19 cellular contexts compared by ENCODE assay signal in the genomic region with DNA sequence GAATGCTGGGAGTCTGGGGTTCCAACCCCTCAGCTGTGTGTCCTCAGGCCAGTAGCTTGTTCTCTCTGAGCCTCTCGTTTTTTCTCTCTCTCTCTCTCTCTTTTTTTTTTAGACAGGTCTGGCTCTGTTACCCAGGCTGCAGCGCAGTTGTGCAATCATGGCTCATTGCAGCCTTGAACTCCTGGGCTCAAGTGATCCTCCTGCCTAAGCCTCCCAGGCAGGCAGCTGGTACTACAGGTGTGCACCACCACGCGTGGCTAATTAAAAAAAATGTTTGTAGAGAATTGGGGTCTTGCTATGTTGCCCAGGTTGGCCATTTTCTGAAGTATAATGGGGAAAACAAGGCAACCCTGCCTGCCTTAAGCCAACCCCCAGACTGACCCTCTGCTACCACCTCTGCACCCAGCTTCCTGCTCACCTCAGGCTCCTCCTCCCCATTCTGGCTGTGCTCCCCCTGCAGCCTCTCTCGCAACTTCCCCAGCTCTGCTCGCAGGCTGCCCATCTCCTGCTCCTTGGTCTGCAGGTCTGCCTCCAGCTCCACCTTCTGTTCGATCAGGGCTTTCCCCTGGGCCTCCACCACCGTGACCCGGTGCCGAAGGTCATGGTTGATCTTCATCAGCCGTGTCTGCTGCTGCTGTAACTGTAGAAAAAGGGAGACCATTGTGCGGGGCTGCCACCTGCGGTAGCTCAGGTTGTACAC. TPM values are rescaled to one million over a fixed set of nuclear protein-coding genes. Genes with fewer than 3 reads are reported as not detected.
A peak's percentile ranks its signal among the peaks of the same experiment; 100 is the strongest.
DNase-seq lines count a peak whose midpoint lies in the region; ATAC-seq, FAIRE-seq and TF ChIP-seq lines count a peak whose summit lies in the region.
"Had no signal": no experiment of that assay in that cellular context is flagged by ENCODE, and none has a peak within 500 bp of the region (broad histone marks: within the 10 kb centered on the region; RNA-seq: fewer than 3 reads in every experiment).

No MANE protein-coding gene starts in this region.

- peak overlapping the region; percentile 30 for H3K4me3 Mint-ChIP-seq in activated naive CD8-positive, alpha-beta T cell treated with anti-CD3 and anti-CD28 coated beads for 36 hours
- no peak overlapping the region for H3K4me3 Mint-ChIP-seq in activated naive CD8-positive, alpha-beta T cell treated with anti-CD3 and anti-CD28 coated beads, Interleukin-2, amount 50 U/mL, for 24 hours
- H3K4me3 Mint-ChIP-seq: B cell; CD4-positive, alpha-beta memory T cell had no signal

- no peaks in the 10 kb centered on the region for H3K27me3 ChIP-seq in K562 (ENCODE audit: control insufficient read depth in 2 of 2, insufficient read depth in 2 of 2, low read length in 2 of 2)

- DNase-seq in activated naive CD8-positive, alpha-beta T cell treated with anti-CD3 and anti-CD28 coated beads for 36 hours = no peak
- DNase-seq in activated naive CD8-positive, alpha-beta T cell treated with anti-CD3 and anti-CD28 coated beads, Interleukin-2, amount 50 U/mL, for 24 hours = no peak
- DNase-seq in K562 (ENCODE audit: extremely low read depth in 1 of 4, low spot score in 3 of 4) = no peak
- no peak for DNase-seq in effector CD4-positive, alpha-beta T cell
- no peak for DNase-seq in stimulated activated CD4-positive, alpha-beta T cell treated with anti-CD3 and anti-CD28 coated beads, Interleukin-4, amount 100 ng/mL, for 1 hour
- DNase-seq: CD4-positive, alpha-beta memory T cell; DND-41; HCEC 1CT; KBM-7; NCI-H1105 treated with DMSO at 0.1 percent for 48 hours; NCI-H187; NCI-H446; NCI-H748 treated with DMSO at 0.1 percent for 48 hours; SHP77 had no signal

- FAIRE-seq in K562 (lab: Jason Lieb, UNC) = no peak
- FAIRE-seq: RCC 7860 had no signal

- TF ChIP-seq CTCF in HEK293 (tag by site-specific recombination; IDR thresholded peaks at IDR 0.05) = no peak
- TF ChIP-seq CTCF in K562 (IDR thresholded peaks at IDR 0.05 in 2 of 3, conservative IDR thresholded peaks at IDR 0.05 in 1 of 3; ENCODE audit: insufficient read depth in 2 of 3, low read depth in 1 of 3, low read length in 3 of 3) = no peak

- no peaks in the 10 kb centered on the region for H3K9me3 Mint-ChIP-seq in activated naive CD8-positive, alpha-beta T cell treated with anti-CD3 and anti-CD28 coated beads for 36 hours
- H3K9me3 Mint-ChIP-seq in activated naive CD8-positive, alpha-beta T cell treated with anti-CD3 and anti-CD28 coated beads, Interleukin-2, amount 50 U/mL, for 24 hours = no peaks in the 10 kb centered on the region
- H3K9me3 Mint-ChIP-seq: CD4-positive, alpha-beta memory T cell had no signal

- no TSS peak for BruUV-seq in K562 (replicated peaks; lab: Mats Ljungman, UMichigan)

- no peak for TF ChIP-seq POLR2A in K562 (conservative IDR thresholded peaks at IDR 0.05)

- no peaks in the 10 kb centered on the region for H3K4me1 ChIP-seq in HEK293 (ENCODE audit: control insufficient read depth, insufficient read depth, low read length)
- H3K4me1 ChIP-seq in K562 (replicated peaks in 1 of 2; ENCODE audit: control insufficient read depth in 2 of 2, insufficient read depth in 2 of 2, low read length in 2 of 2) = peaks cover 2 to 16% of the 10 kb centered on the region in 2 experiments; a peak in 4 of 5 replicates

- intact Hi-C loops in K562 (cut with micrococcal nuclease) = no loop called here

- H3K27me3 Mint-ChIP-seq in activated naive CD8-positive, alpha-beta T cell treated with anti-CD3 and anti-CD28 coated beads for 36 hours = no peaks in the 10 kb centered on the region
- H3K27me3 Mint-ChIP-seq in activated naive CD8-positive, alpha-beta T cell treated with anti-CD3 and anti-CD28 coated beads, Interleukin-2, amount 50 U/mL, for 24 hours = no peaks in the 10 kb centered on the region
- H3K27me3 Mint-ChIP-seq: B cell; CD4-positive, alpha-beta memory T cell had no signal

- no peak overlapping the region for H3K4me2 ChIP-seq in K562 (ENCODE audit: insufficient read depth, low read length)

- peaks cover 3% of the 10 kb centered on the region for H3K36me3 Mint-ChIP-seq in activated naive CD8-positive, alpha-beta T cell treated with anti-CD3 and anti-CD28 coated beads for 36 hours
- no peaks in the 10 kb centered on the region for H3K36me3 Mint-ChIP-seq in activated naive CD8-positive, alpha-beta T cell treated with anti-CD3 and anti-CD28 coated beads, Interleukin-2, amount 50 U/mL, for 24 hours (ENCODE audit: low read depth)

- in situ Hi-C loops in K562 (cut with MboI) = no loop called here

- H3K27ac ChIP-seq in HEK293 (ENCODE audit: extremely low read depth, low read depth, low read length) = no peak overlapping the region
- no peak overlapping the region for H3K27ac ChIP-seq in K562 (ENCODE audit: extremely low read depth, low read depth, low read length)

- H3K9me3 ChIP-seq in HEK293 (ENCODE audit: control insufficient read depth, insufficient read depth, low read depth, low read length) (no peaks in the 10 kb centered on the region), K562 (replicated peaks; ENCODE audit: control insufficient read depth, insufficient read depth, low read depth, low read length) (no peaks in the 10 kb centered on the region)

- H3K36me3 ChIP-seq in HEK293 (ENCODE audit: control insufficient read depth in 2 of 2, insufficient read depth in 1 of 2, low read length in 2 of 2) (peaks cover 0 to 40% of the 10 kb centered on the region in 2 experiments; a peak in 2 of 3 replicates), K562 (ENCODE audit: control insufficient read depth, insufficient read depth, low read length) (peaks cover 23% of the 10 kb centered on the region; the same call in 2 of the 3 replicates)

- H3K27ac Mint-ChIP-seq in activated naive CD8-positive, alpha-beta T cell treated with anti-CD3 and anti-CD28 coated beads for 36 hours = no peak overlapping the region
- H3K27ac Mint-ChIP-seq in activated naive CD8-positive, alpha-beta T cell treated with anti-CD3 and anti-CD28 coated beads, Interleukin-2, amount 50 U/mL, for 24 hours = no peak overlapping the region
- H3K27ac Mint-ChIP-seq: B cell; CD4-positive, alpha-beta memory T cell had no signal

- POLR2A ChIA-PET in HEK293 (lab: Yijun Ruan, JAX) = no interaction called here
- POLR2A ChIA-PET in K562 (lab: Yijun Ruan, JAX) = interaction anchor here (0.6 to 1.4 kb wide), 4 partner anchors 8 to 39 kb away, joined by 3 to 5 read pairs (median 4); no protein-coding TSS in a partner anchor

- no peak overlapping the region for H2AFZ ChIP-seq in K562 (ENCODE audit: low read depth, low read length)

- H4K20me1 ChIP-seq in K562 (replicated peaks; ENCODE audit: control insufficient read depth, insufficient read depth, low read length) = no peaks in the 10 kb centered on the region

- CTCF ChIA-PET in HEK293 (lab: Yijun Ruan, JAX) = interaction anchor here (0.9 kb wide), 1 partner anchor 16 kb away, joined by 3 read pairs; no protein-coding TSS in a partner anchor
- CTCF ChIA-PET in K562 (lab: Yijun Ruan, JAX; ENCODE audit: low intra/inter-chr PET ratio) = no interaction called here

- no peaks in the 10 kb centered on the region for H3K4me1 Mint-ChIP-seq in activated naive CD8-positive, alpha-beta T cell treated with anti-CD3 and anti-CD28 coated beads for 36 hours
- no peaks in the 10 kb centered on the region for H3K4me1 Mint-ChIP-seq in activated naive CD8-positive, alpha-beta T cell treated with anti-CD3 and anti-CD28 coated beads, Interleukin-2, amount 50 U/mL, for 24 hours
- H3K4me1 Mint-ChIP-seq: B cell had no signal

- no peak overlapping the region for H3K4me3 ChIP-seq in HEK293 (ENCODE audit: low read depth, low read length)
- H3K4me3 ChIP-seq in K562 = no peak overlapping the region

- no peak for TF ChIP-seq RAD21 in K562 (CRISPR knock-in tag; conservative IDR thresholded peaks at IDR 0.05 in 1 of 2, IDR thresholded peaks at IDR 0.05 in 1 of 2)

- no peak for ATAC-seq in activated naive CD8-positive, alpha-beta T cell treated with anti-CD3 and anti-CD28 coated beads, Interleukin-2, amount 50 U/mL, for 24 hours
- no peak for ATAC-seq in K562
- ATAC-seq in GM21825 (IDR thresholded peaks at IDR 0.05; ENCODE audit: unreplicated experiment) = no peak
- ATAC-seq: SK-N-SH treated with all-trans-retinoic acid at 6 μM for 48 hours had no signal

- no peak for TF ChIP-seq EP300 in K562 (IDR thresholded peaks at IDR 0.05; ENCODE audit: low read length)

- H3K9me1 ChIP-seq in K562 (ENCODE audit: control insufficient read depth, insufficient read depth, low read length) = no peaks in the 10 kb centered on the region

- no peaks in the 10 kb centered on the region for H3K79me2 ChIP-seq in K562 (ENCODE audit: control insufficient read depth, insufficient read depth, low read length)

- no peak overlapping the region for H3K9ac ChIP-seq in K562 (ENCODE audit: insufficient read depth in 1 of 2, low read depth in 2 of 2, low read length in 2 of 2)

- 86% methylated on average over 13 of the region's 13 CpGs for WGBS in K562 (ENCODE audit: insufficient coverage, low coverage, missing lambda C conversion rate)

RNA-seq across cellular contexts. Expression of a gene that starts 35.2 kb away (rescaled TPM):
- total RNA-seq in activated naive CD8-positive, alpha-beta T cell treated with anti-CD3 and anti-CD28 coated beads for 36 hours = 1 to 10 TPM; 1.4 to 1.6 TPM
- 26.0 and 37.1 TPM in 2 replicates for total RNA-seq in K562 (2011; cell fraction: chromatin; rRNA removed; ENCODE audit: low replicate concordance)
- 16.8 and 21.4 TPM in 2 replicates for total RNA-seq in K562 (2011; cell fraction: nucleolus; rRNA removed)
- total RNA-seq in K562 (2011; cell fraction: nucleoplasm; rRNA removed) = 23.3 and 34.0 TPM in 2 replicates
- total RNA-seq in K562 (2014; rRNA removed) (10.0 and 15.2 TPM in 2 replicates), K562 (2014; rRNA removed; fragmentation: Illumina TruSeq; extraction: Trizol) (2.2 and 3.8 TPM in 2 replicates), K562 (2015; rRNA removed; fragmentation: Illumina TruSeq; extraction: Trizol) (5.1 and 5.8 TPM in 2 replicates), K562 (2021) (10.6 and 12.1 TPM in 2 replicates)
- polyA plus RNA-seq in K562 (2011; rRNA removed) (8.6 and 11.7 TPM in 2 replicates), K562 (2014; fragmentation: Illumina TruSeq; extraction: Trizol) (7.8 and 8.8 TPM in 2 replicates), K562 (2014; fragmentation: Nextera tagmentation; extraction: Ambion mirVana) (under 1 TPM; 0.25 to 0.36 TPM), K562 (2014; rRNA removed) (9.4 and 9.6 TPM in 2 replicates)
- 15.1 and 17.0 TPM in 2 replicates for polyA plus RNA-seq in K562 (2011; cell fraction: cytosol; rRNA removed)
- 16.2 and 23.6 TPM in 2 replicates for polyA plus RNA-seq in K562 (2011; cell fraction: nucleus; rRNA removed)
- 8.3 and 11.4 TPM in 2 replicates for polyA plus RNA-seq in K562 (2012)
- polyA minus RNA-seq in K562 (2011; rRNA and poly(A)+ RNA removed) = 6.4 and 8.2 TPM in 2 replicates
- 8.4 and 11.6 TPM in 2 replicates for polyA minus RNA-seq in K562 (2011; cell fraction: cytosol; rRNA and poly(A)+ RNA removed)
- polyA minus RNA-seq in K562 (2011; cell fraction: nucleus; rRNA and poly(A)+ RNA removed) = 7.7 and 9.6 TPM in 2 replicates

RNA-seq across cellular contexts. Expression of a gene that starts 40.3 kb away (rescaled TPM):
- total RNA-seq in activated naive CD8-positive, alpha-beta T cell treated with anti-CD3 and anti-CD28 coated beads for 36 hours = 10 to 100 TPM; 20.8 to 22.0 TPM
- 97.2 and 98.0 TPM in 2 replicates for total RNA-seq in K562 (2011; cell fraction: chromatin; rRNA removed; ENCODE audit: low replicate concordance)
- 59.7 and 66.3 TPM in 2 replicates for total RNA-seq in K562 (2011; cell fraction: nucleolus; rRNA removed)
- total RNA-seq in K562 (2011; cell fraction: nucleoplasm; rRNA removed) = 90.6 and 134 TPM in 2 replicates
- total RNA-seq in K562 (2014; rRNA removed) (24.5 and 26.0 TPM in 2 replicates), K562 (2014; rRNA removed; fragmentation: Illumina TruSeq; extraction: Trizol) (25.5 and 25.8 TPM in 2 replicates), K562 (2015; rRNA removed; fragmentation: Illumina TruSeq; extraction: Trizol) (28.1 and 31.9 TPM in 2 replicates), K562 (2021) (12.8 and 17.7 TPM in 2 replicates)
- polyA plus RNA-seq in K562 (2011; rRNA removed) (17.5 and 21.8 TPM in 2 replicates), K562 (2014; fragmentation: Illumina TruSeq; extraction: Trizol) (29.1 and 33.7 TPM in 2 replicates), K562 (2014; fragmentation: Nextera tagmentation; extraction: Ambion mirVana) (10 to 100 TPM; 19.5 to 41.0 TPM), K562 (2014; rRNA removed) (31.8 and 42.0 TPM in 2 replicates)
- 15.6 and 19.9 TPM in 2 replicates for polyA plus RNA-seq in K562 (2011; cell fraction: cytosol; rRNA removed)
- 25.4 and 37.5 TPM in 2 replicates for polyA plus RNA-seq in K562 (2011; cell fraction: nucleus; rRNA removed)
- polyA plus RNA-seq in K562 (2012) = 23.3 and 32.3 TPM in 2 replicates
- 16.6 and 17.8 TPM in 2 replicates for polyA minus RNA-seq in K562 (2011; rRNA and poly(A)+ RNA removed)
- 10.6 and 10.9 TPM in 2 replicates for polyA minus RNA-seq in K562 (2011; cell fraction: cytosol; rRNA and poly(A)+ RNA removed)
- 16.2 and 20.1 TPM in 2 replicates for polyA minus RNA-seq in K562 (2011; cell fraction: nucleus; rRNA and poly(A)+ RNA removed)
